ENCODE assay signal across 1 cellular context in the genomic region with DNA sequence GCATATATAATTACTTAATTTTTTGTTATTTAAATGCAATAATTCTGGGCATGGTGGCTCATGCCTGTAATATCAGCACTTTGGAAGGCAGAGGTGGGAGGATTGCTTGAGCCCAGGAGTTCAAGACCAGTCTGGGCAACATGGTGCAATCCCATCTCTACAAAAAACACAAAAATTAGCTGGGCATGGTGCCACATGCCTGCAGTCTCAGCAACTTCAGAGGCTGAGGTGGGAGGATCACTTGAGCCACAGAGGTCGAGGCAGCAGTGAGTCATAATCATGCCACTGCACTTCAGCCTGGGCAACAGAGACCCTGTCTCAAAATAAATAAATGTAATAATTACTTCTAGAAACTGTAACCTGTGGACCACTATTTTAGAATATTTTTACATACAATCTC.
TF ChIP-seq lines count a peak whose summit lies in the region.

No MANE protein-coding gene starts in this region.

TF ChIP-seq in HCT116, 20 proteins besides CTCF, POLR2A, EP300 and RAD21 (continued from another document):
- no peak; the same call in 1 of the 2 replicates for TF ChIP-seq SP1 (IDR thresholded peaks at IDR 0.05; ENCODE audit: low read depth)
- TF ChIP-seq TCF7L2 (IDR thresholded peaks at IDR 0.05; ENCODE audit: borderline replicate concordance, extremely low read depth, insufficient read depth, insufficient read length) = no peak
- no peak for TF ChIP-seq SIN3A (IDR thresholded peaks at IDR 0.05; ENCODE audit: low read depth)
- TF ChIP-seq CBX3 (IDR thresholded peaks at IDR 0.05; ENCODE audit: low read depth) = peak; percentile 71
- peak; percentile 54 for TF ChIP-seq JUND (IDR thresholded peaks at IDR 0.05)
- no peak for TF ChIP-seq EZH2 (IDR thresholded peaks at IDR 0.05)
- TF ChIP-seq, protein P1, sequence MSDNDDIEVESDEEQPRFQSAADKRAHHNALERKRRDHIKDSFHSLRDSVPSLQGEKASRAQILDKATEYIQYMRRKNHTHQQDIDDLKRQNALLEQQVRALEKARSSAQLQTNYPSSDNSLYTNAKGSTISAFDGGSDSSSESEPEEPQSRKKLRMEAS (IDR thresholded peaks at IDR 0.05) = peak; percentile 1; the same call in 1 of the 2 replicates
- TF ChIP-seq YY1 (IDR thresholded peaks at IDR 0.05; ENCODE audit: extremely low read depth, insufficient replicate concordance, low read depth, low read length) = no peak
- TF ChIP-seq ELF1 (IDR thresholded peaks at IDR 0.05; ENCODE audit: borderline replicate concordance, low read depth) = no peak
- TF ChIP-seq, protein P2, sequence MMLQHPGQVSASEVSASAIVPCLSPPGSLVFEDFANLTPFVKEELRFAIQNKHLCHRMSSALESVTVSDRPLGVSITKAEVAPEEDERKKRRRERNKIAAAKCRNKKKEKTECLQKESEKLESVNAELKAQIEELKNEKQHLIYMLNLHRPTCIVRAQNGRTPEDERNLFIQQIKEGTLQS (IDR thresholded peaks at IDR 0.05) = no peak
